8 cellular contexts compared by ENCODE assay signal in genomic region chr5:441996-442334, GRCh38. TPM values are rescaled to one million over a fixed set of nuclear protein-coding genes. Genes with fewer than 3 reads are reported as not detected.
DNase-seq lines count a peak whose midpoint lies in the region; ATAC-seq lines count a peak whose summit lies in the region.
"Had no signal": no experiment of that assay in that cellular context is flagged by ENCODE, and none has a peak within 500 bp of the region (broad histone marks: within the 10 kb centered on the region; RNA-seq: fewer than 3 reads in every experiment).

No MANE protein-coding gene starts in this region.

- H3K9me3 ChIP-seq in HUES48 (ENCODE audit: control insufficient read depth, insufficient read depth, low read length) (no peaks in the 10 kb centered on the region), iPS-18c (ENCODE audit: control insufficient read depth, insufficient read depth, low read length) (no peaks in the 10 kb centered on the region)

- in situ Hi-C loops in ACHN (cut with HindIII; ENCODE audit: low pct_ligation_motif_present, low pct_unique_long_range_greater_than_20kb, low sequenced_read_pairs): no loop called here

- peak overlapping the region; percentile 96 for H3K27ac Mint-ChIP-seq in activated CD8-positive, alpha-beta T cell treated with anti-CD3 and anti-CD28 coated beads, Interleukin-2, amount 10 ng/mL, durations not matched to agents 7 days and 5 days
- H3K27ac Mint-ChIP-seq in stimulated activated naive B cell treated with anti-CD40 and anti-IgM and Interleukin-4, amounts not matched to agents 10 μg/mL and 1 μg/mL and 100 μg/mL, for 72 hours: peak overlapping the region; percentile 98

- CTCF ChIA-PET in activated CD8-positive, alpha-beta T cell treated with anti-CD3 and anti-CD28 coated beads, Interleukin-2, amount 10 ng/mL, durations not matched to agents 7 days and 5 days (lab: Charles Lee): interaction anchor here (1.1 kb wide), 1 partner anchor 27 kb away, joined by 3 read pairs; no protein-coding TSS in a partner anchor

- H3K4me1 Mint-ChIP-seq in activated CD8-positive, alpha-beta T cell treated with anti-CD3 and anti-CD28 coated beads, Interleukin-2, amount 10 ng/mL, durations not matched to agents 7 days and 5 days (ENCODE audit: low read depth): peaks cover 58% of the 10 kb centered on the region
- H3K4me1 Mint-ChIP-seq in stimulated activated naive B cell treated with anti-CD40 and anti-IgM and Interleukin-4, amounts not matched to agents 10 μg/mL and 1 μg/mL and 100 μg/mL, for 72 hours: peaks cover 41 to 71% of the 10 kb centered on the region in 2 donors

- no peak overlapping the region for H3K9ac ChIP-seq in HUES48 (ENCODE audit: low read depth, low read length)

- no peaks in the 10 kb centered on the region; the same call in 1 of the 2 replicates for H3K27me3 ChIP-seq in HUES48 (ENCODE audit: control insufficient read depth, insufficient read depth, low read length)

- H3K27me3 Mint-ChIP-seq in activated CD8-positive, alpha-beta T cell treated with anti-CD3 and anti-CD28 coated beads, Interleukin-2, amount 10 ng/mL, durations not matched to agents 7 days and 5 days (ENCODE audit: low read depth): no peaks in the 10 kb centered on the region
- peaks cover 0 to 5% of the 10 kb centered on the region in 2 donors for H3K27me3 Mint-ChIP-seq in stimulated activated naive B cell treated with anti-CD40 and anti-IgM and Interleukin-4, amounts not matched to agents 10 μg/mL and 1 μg/mL and 100 μg/mL, for 72 hours

- peaks cover 17% of the 10 kb centered on the region for H3K36me3 Mint-ChIP-seq in activated CD8-positive, alpha-beta T cell treated with anti-CD3 and anti-CD28 coated beads, Interleukin-2, amount 10 ng/mL, durations not matched to agents 7 days and 5 days (ENCODE audit: low read depth)
- peaks cover 44 to 60% of the 10 kb centered on the region in 2 donors for H3K36me3 Mint-ChIP-seq in stimulated activated naive B cell treated with anti-CD40 and anti-IgM and Interleukin-4, amounts not matched to agents 10 μg/mL and 1 μg/mL and 100 μg/mL, for 72 hours

- H3K4me1 ChIP-seq in HUES48 (ENCODE audit: control insufficient read depth, insufficient read depth, low read length): no peaks in the 10 kb centered on the region

- H3K4me3 ChIP-seq in HUES48 (ENCODE audit: low read depth, low read length): peak overlapping the region; percentile 95
- peak overlapping the region; percentile 86 for H3K4me3 ChIP-seq in iPS-18c (ENCODE audit: insufficient read depth, low read depth, low read length)

- peaks cover 9% of the 10 kb centered on the region for H3K36me3 ChIP-seq in HUES48 (ENCODE audit: control insufficient read depth, insufficient read depth, low read length)

- no peak for DNase-seq in activated CD8-positive, alpha-beta T cell treated with anti-CD3 and anti-CD28 coated beads, Interleukin-2, amount 10 ng/mL, durations not matched to agents 7 days and 5 days
- no peak for DNase-seq in stimulated activated naive B cell treated with anti-CD40 and anti-IgM and Interleukin-4, amounts not matched to agents 10 μg/mL and 1 μg/mL and 100 μg/mL, for 72 hours
- DNase-seq in mesenteric fat pad (ENCODE audit: low spot score): no peak
- DNase-seq in NCI-H510A (lab: John Stamatoyannopoulos, UW): no peak
- DNase-seq in ACHN: no peak
- DNase-seq: effector CD8-positive, alpha-beta T cell had no signal

- POLR2A ChIA-PET in activated CD8-positive, alpha-beta T cell treated with anti-CD3 and anti-CD28 coated beads, Interleukin-2, amount 10 ng/mL, durations not matched to agents 7 days and 5 days (lab: Charles Lee): no interaction called here

- peak overlapping the region; percentile 98 for H3K4me3 Mint-ChIP-seq in activated CD8-positive, alpha-beta T cell treated with anti-CD3 and anti-CD28 coated beads, Interleukin-2, amount 10 ng/mL, durations not matched to agents 7 days and 5 days
- H3K4me3 Mint-ChIP-seq in stimulated activated naive B cell treated with anti-CD40 and anti-IgM and Interleukin-4, amounts not matched to agents 10 μg/mL and 1 μg/mL and 100 μg/mL, for 72 hours: peak overlapping the region; percentile 98 to 99

- ATAC-seq in activated CD8-positive, alpha-beta T cell treated with anti-CD3 and anti-CD28 coated beads, Interleukin-2, amount 10 ng/mL, durations not matched to agents 7 days and 5 days: no peak
- ATAC-seq in stimulated activated naive B cell treated with anti-CD40 and anti-IgM and Interleukin-4, amounts not matched to agents 10 μg/mL and 1 μg/mL and 100 μg/mL, for 72 hours (replicated peaks): no peak

- no peak overlapping the region for H3K27ac ChIP-seq in HUES48 (ENCODE audit: low read depth, low read length)

- H3K9me3 Mint-ChIP-seq in activated CD8-positive, alpha-beta T cell treated with anti-CD3 and anti-CD28 coated beads, Interleukin-2, amount 10 ng/mL, durations not matched to agents 7 days and 5 days (ENCODE audit: insufficient read depth): no peaks in the 10 kb centered on the region
- H3K9me3 Mint-ChIP-seq in stimulated activated naive B cell treated with anti-CD40 and anti-IgM and Interleukin-4, amounts not matched to agents 10 μg/mL and 1 μg/mL and 100 μg/mL, for 72 hours: no peaks in the 10 kb centered on the region

RNA-seq across cellular contexts. Expression of gene EXOC3, which starts 1.0 kb away (rescaled TPM):
- total RNA-seq in activated CD8-positive, alpha-beta T cell treated with anti-CD3 and anti-CD28 coated beads, Interleukin-2, amount 10 ng/mL, durations not matched to agents 7 days and 5 days: 10 to 100 TPM; 62.2 to 62.3 TPM
- 58.5 TPM for total RNA-seq in mesenteric fat pad
